ENCODE assay signal across 8 cellular contexts in genomic region chr14:100238419-100239199, GRCh38. TPM values are rescaled to one million over a fixed set of nuclear protein-coding genes. Genes with fewer than 3 reads are reported as not detected.
DNase-seq lines count a peak whose midpoint lies in the region; ATAC-seq lines count a peak whose summit lies in the region.

Gene YY1 (plus strand): TSS chr14:100239144. CDS start chr14:100239245, 101 bp downstream.

- H3K9ac ChIP-seq in BLaER1 treated with 17β-estradiol and CSF1 and Interleukin-3, amounts not matched to agents 10 nM and 100 nM, result peak within 1 kb of the TSS; percentile 96 to 99 (median 98)

- H3K27ac ChIP-seq in BLaER1 treated with 17β-estradiol and CSF1 and Interleukin-3, amounts not matched to agents 10 nM and 100 nM, result peak within 1 kb of the TSS; percentile 88 to 99 (median 97)
- peak within 1 kb of the TSS; percentile 95 for H3K27ac ChIP-seq in cingulate gyrus (ENCODE audit: low read depth, low read length)

- H3K36me3 ChIP-seq in BLaER1 treated with 17β-estradiol and CSF1 and Interleukin-3, amounts not matched to agents 10 nM and 100 nM, result peaks cover 0 to 52% (median 39%) of the 10 kb centered on the region in 11 experiments; a peak in 16 of 22 replicates

- H3K4me2 ChIP-seq in BLaER1 treated with 17β-estradiol and CSF1 and Interleukin-3, amounts not matched to agents 10 nM and 100 nM, result peak within 1 kb of the TSS; percentile 86 to 92 (median 89)

- peaks cover 71 to 88% (median 77%) of the 10 kb centered on the region in 11 experiments for H4K20me1 ChIP-seq in BLaER1 treated with 17β-estradiol and CSF1 and Interleukin-3, amounts not matched to agents 10 nM and 100 nM

- peak; percentile 70 for ATAC-seq in GM19328 (IDR thresholded peaks at IDR 0.05; ENCODE audit: unreplicated experiment)
- peak; percentile 68 for ATAC-seq in HG03469 (IDR thresholded peaks at IDR 0.05; ENCODE audit: unreplicated experiment)
- ATAC-seq in left colon, result peak; percentile 78

- peaks cover 46 to 64% (median 56%) of the 10 kb centered on the region in 10 experiments for H3K4me1 ChIP-seq in BLaER1 treated with 17β-estradiol and CSF1 and Interleukin-3, amounts not matched to agents 10 nM and 100 nM

- DNase-seq in NCI-H526 (lab: John Stamatoyannopoulos, UW), result peak; percentile 86 to 99
- DNase-seq in activated CD4-positive, alpha-beta T cell treated with anti-CD3 and anti-CD28 coated beads for 48 hours, result peak; percentile 100
- DNase-seq in left colon, result peak; percentile 99
- DNase-seq in stimulated activated CD4-positive, alpha-beta T cell treated with anti-CD3 and anti-CD28 coated beads, Interleukin-1b, Interleukin-23, amount 100 ng/mL, for 4 hours (ENCODE audit: low read depth in 2 of 2), result peak; percentile 98 to 100

- intact Hi-C loops in left colon (cut with DNase I, micrococcal nuclease), result no loop called here

- H3K9me3 ChIP-seq in BLaER1 treated with 17β-estradiol and CSF1 and Interleukin-3, amounts not matched to agents 10 nM and 100 nM (replicated peaks in 1 of 11), result no peaks in the 10 kb centered on the region

- H3K27me3 ChIP-seq in BLaER1 treated with 17β-estradiol and CSF1 and Interleukin-3, amounts not matched to agents 10 nM and 100 nM, result no peaks in the 10 kb centered on the region

- peak within 1 kb of the TSS; percentile 91 to 100 (median 99) for H3K4me3 ChIP-seq in BLaER1 treated with 17β-estradiol and CSF1 and Interleukin-3, amounts not matched to agents 10 nM and 100 nM

RNA-seq across cellular contexts. Expression of gene YY1, which starts in this region (rescaled TPM):
- 10 to 100 TPM; 57.4 to 70.1 TPM for total RNA-seq in left colon

Comparison
In these comparisons a context has a peak if more than half of its experiments do, and no peak if none do; other contexts are left out.
1. Peak in every context shown above with its lines: DNase-seq, ATAC-seq, H3K4me3 ChIP-seq and H3K27ac ChIP-seq.